ENCODE assay signal across 10 cellular contexts in genomic region chr2:191202881-191203397, GRCh38. TPM values are rescaled to one million over a fixed set of nuclear protein-coding genes. Genes with fewer than 3 reads are reported as not detected.
DNase-seq lines count a peak whose midpoint lies in the region; ATAC-seq, FAIRE-seq and TF ChIP-seq lines count a peak whose summit lies in the region.
"Had no signal": no experiment of that assay in that cellular context is flagged by ENCODE, and none has a peak within 500 bp of the region (broad histone marks: within the 10 kb centered on the region; RNA-seq: fewer than 3 reads in every experiment).

No MANE protein-coding gene starts in this region.

- intact Hi-C loops in mucosa of descending colon (cut with DNase I, micrococcal nuclease) = no loop called here

- DNase-seq in AG20443 (ENCODE audit: low spot score) (peak; percentile 54), cardiac fibroblast (ENCODE audit: low read depth in 2 of 2) (peak; percentile 78 to 89), mucosa of descending colon (no peak), GM19239 (ENCODE audit: insufficient read length, low spot score) (no peak), ureter (ENCODE audit: low spot score) (no peak), GM19238 (ENCODE audit: insufficient read length, low spot score) (no peak)
- DNase-seq: activated B cell treated with CpG ODN at 0.5 μM for 24 hours, NCI-H345 had no signal

- H3K4me3 ChIP-seq in cardiac fibroblast (replicated peaks in 1 of 2; ENCODE audit: low read depth in 2 of 2, low read length in 2 of 2) (no peak overlapping the region), mucosa of descending colon (no peak overlapping the region)

- FAIRE-seq in GM19239 (lab: Jason Lieb, UNC) = no peak

- peak overlapping the region; percentile 7 for H3K27ac ChIP-seq in KOPT-K1 (ENCODE audit: low read depth, low read length, poor library complexity, severe bottlenecking)

- ATAC-seq in mucosa of descending colon (peak; percentile 31), HG02970 (IDR thresholded peaks at IDR 0.05; ENCODE audit: low FRiP score, unreplicated experiment) (no peak)

- TF ChIP-seq CTCF in cardiac fibroblast (IDR thresholded peaks at IDR 0.05; ENCODE audit: low read depth, low read length) (no peak), mucosa of descending colon (IDR thresholded peaks at IDR 0.05) (no peak)

- H3K9me3 ChIP-seq in KOPT-K1 (ENCODE audit: insufficient read depth, low read length, poor library complexity, severe bottlenecking) = no peaks in the 10 kb centered on the region
- no peaks in the 10 kb centered on the region for H3K9me3 ChIP-seq in mucosa of descending colon

- no peaks in the 10 kb centered on the region for H3K4me1 ChIP-seq in mucosa of descending colon (ENCODE audit: low read depth)

- H3K36me3 ChIP-seq in KOPT-K1 (ENCODE audit: insufficient read depth, low read length) (no peaks in the 10 kb centered on the region), mucosa of descending colon (ENCODE audit: low read depth) (no peaks in the 10 kb centered on the region)

RNA-seq across cellular contexts. Expression of gene MYO1B, which starts 42.3 kb away (rescaled TPM):
- total RNA-seq in mucosa of descending colon = 10 to 100 TPM; 35.1 to 64.8 (median 54.6) TPM
- 87.6 TPM for total RNA-seq in ureter

RNA-seq across cellular contexts. Expression of gene STAT4, which starts 52.1 kb away (rescaled TPM):
- total RNA-seq in mucosa of descending colon = 1 to 10 TPM; 2.7 to 4.0 (median 3.6) TPM
- 5.3 TPM for total RNA-seq in ureter

Comparison
In these comparisons a context has a peak if more than half of its experiments do, and no peak if none do; other contexts are left out.
1. DNase-seq: peak in AG20443 (single experiment) and cardiac fibroblast (2 of 2); none in mucosa of descending colon (0 of 3), GM19239 (single experiment), ureter (single experiment) and GM19238 (single experiment).